Comparison of ENCODE assay signal across 20 cellular contexts in the genomic region with DNA sequence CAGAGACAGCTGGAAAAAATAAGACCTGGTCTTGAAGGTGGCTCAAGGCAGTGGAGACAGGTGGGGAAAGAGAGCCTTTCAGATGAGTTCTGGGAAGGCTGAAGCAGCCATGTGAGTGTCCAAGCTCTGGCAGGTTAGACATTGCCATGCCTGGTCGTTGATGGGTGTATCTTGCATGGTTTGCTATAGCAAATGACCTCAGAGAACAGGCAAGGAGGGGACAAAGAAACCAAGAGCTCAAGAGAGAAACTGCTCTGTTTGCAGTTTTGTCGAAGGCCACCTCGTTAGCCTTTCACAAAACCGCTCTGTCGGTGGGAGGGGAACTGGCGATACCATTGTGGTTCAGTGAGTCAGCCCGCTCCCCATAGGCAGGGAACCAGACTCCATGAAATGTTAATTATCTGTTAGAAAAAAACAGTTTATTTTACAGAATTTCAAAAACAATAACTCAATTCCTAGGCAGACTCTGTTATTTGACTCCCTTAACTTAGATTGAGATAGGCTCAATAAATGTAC.
"Had no signal": no experiment of that assay in that cellular context is flagged by ENCODE, and none has a peak within 500 bp of the region (broad histone marks: within the 10 kb centered on the region; RNA-seq: fewer than 3 reads in every experiment).

No MANE protein-coding gene starts in this region.

- ATAC-seq: activated naive CD4-positive, alpha-beta T cell treated with anti-CD3 and anti-CD28 coated beads, Interleukin-2, amount 50 U/mL, for 72 hours; left lung had no signal

- H3K9me3 Mint-ChIP-seq: activated naive CD4-positive, alpha-beta T cell treated with anti-CD3 and anti-CD28 coated beads, Interleukin-2, amount 50 U/mL, for 72 hours; stimulated activated naive CD8-positive, alpha-beta T cell treated with anti-CD3 and anti-CD28 coated beads, Interleukin-15, Interleukin-2, amounts not matched to agents 100 ng/mL and 50 ng/mL, for 24 hours had no signal

- H3K36me3 ChIP-seq: cardiac muscle cell, esophagus squamous epithelium, left lung, neural progenitor cell, right atrium auricular region, suprapubic skin, transverse colon had no signal

- H3K27me3 Mint-ChIP-seq: progenitor cell of endocrine pancreas had no signal

- H3K27ac ChIP-seq: cardiac muscle cell, neural progenitor cell, suprapubic skin, VCaP had no signal

- H3K4me2 ChIP-seq: neural progenitor cell had no signal

- H3K4me3 Mint-ChIP-seq: naive B cell; neural progenitor cell; stimulated activated naive CD8-positive, alpha-beta T cell treated with anti-CD3 and anti-CD28 coated beads, Interleukin-15, Interleukin-2, amounts not matched to agents 100 ng/mL and 50 ng/mL, for 24 hours had no signal

- H3K4me1 ChIP-seq: left lung, right atrium auricular region had no signal

- H3K27ac Mint-ChIP-seq: activated naive CD4-positive, alpha-beta T cell treated with anti-CD3 and anti-CD28 coated beads, Interleukin-2, amount 50 U/mL, for 72 hours; naive B cell; neural progenitor cell; progenitor cell of endocrine pancreas had no signal

- FAIRE-seq: keratinocyte had no signal

- H3K27me3 ChIP-seq: cardiac muscle cell, esophagus squamous epithelium, left lung, neural progenitor cell, right atrium auricular region, suprapubic skin, transverse colon had no signal

- H3K4me3 ChIP-seq: cardiac muscle cell, esophagus squamous epithelium, left lung, mucosa of descending colon, neural progenitor cell, right atrium auricular region, suprapubic skin, transverse colon had no signal

- H3K9ac ChIP-seq: neural progenitor cell had no signal

- DNase-seq: activated CD4-positive, CD25-positive, alpha-beta regulatory T cell treated with anti-CD3 and anti-CD28 coated beads, Interleukin-2, amount 50 U/mL, for 72 hours; activated gamma-delta T cell; effector memory CD4-positive, alpha-beta T cell; esophagus squamous epithelium; foreskin fibroblast; hypothalamus; left lung; mesenchymal stem cell; mucosa of descending colon; naive B cell; transverse colon had no signal

- H2AFZ ChIP-seq: neural progenitor cell had no signal

- H3K9me3 ChIP-seq: esophagus squamous epithelium, left lung, mucosa of descending colon, right atrium auricular region, suprapubic skin, transverse colon had no signal

- H3K36me3 Mint-ChIP-seq: activated naive CD4-positive, alpha-beta T cell treated with anti-CD3 and anti-CD28 coated beads, Interleukin-2, amount 50 U/mL, for 72 hours; naive B cell had no signal
